Comparison of ENCODE assay signal across 29 cellular contexts in genomic region chr12:104046306-104046705, GRCh38. TPM values are rescaled to one million over a fixed set of nuclear protein-coding genes. Genes with fewer than 3 reads are reported as not detected.
"Had no signal": no experiment of that assay in that cellular context is flagged by ENCODE, and none has a peak within 500 bp of the region (broad histone marks: within the 10 kb centered on the region; RNA-seq: fewer than 3 reads in every experiment).

No MANE protein-coding gene starts in this region.

- H3K27ac ChIP-seq: body of pancreas, colonic mucosa, epithelial cell of prostate, esophagus squamous epithelium, WERI-Rb-1 had no signal

- H3K4me3 ChIP-seq: body of pancreas, colonic mucosa, esophagus squamous epithelium had no signal

- DNase-seq: activated B cell treated with CpG ODN at 0.5 μM for 24 hours; activated CD4-positive, alpha-beta T cell treated with anti-CD3 and anti-CD28 coated beads for 48 hours; activated CD4-positive, alpha-beta T cell treated with anti-CD3 and anti-CD28 coated beads, Interleukin-2, amount 50 U/mL, for 1 hour; activated CD4-positive, alpha-beta T cell treated with anti-CD3 and anti-CD28 coated beads, Interleukin-2, amount 50 U/mL, for 48 hours; activated CD8-positive, alpha-beta memory T cell treated with anti-CD3 and anti-CD28 coated beads for 24 hours; activated CD8-positive, alpha-beta T cell treated with anti-CD3 and anti-CD28 coated beads for 36 hours; activated effector memory CD4-positive, alpha-beta T cell treated with Interleukin-2 at 50 U/mL for 16 hours; activated gamma-delta T cell treated with Interleukin-2 at 50 U/mL for 16 hours; activated naive CD4-positive, alpha-beta T cell treated with anti-CD3 and anti-CD28 coated beads, Interleukin-2, amount 50 U/mL, for 16 hours; activated naive CD4-positive, alpha-beta T cell treated with Interleukin-2 at 50 U/mL for 16 hours; activated T-cell treated with anti-CD3 and anti-CD28 coated beads, Interleukin-2, amount 50 U/mL, for 4 hours; amniotic stem cell; anterior cingulate cortex; body of pancreas; central memory CD4-positive, alpha-beta T cell; cerebellar nuclear complex; colonic mucosa; effector CD8-positive, alpha-beta T cell; esophagus squamous epithelium; foreskin melanocyte; T-helper 1 cell; T-helper 17 cell; T1000; WERI-Rb-1 had no signal

- H3K9me3 ChIP-seq: body of pancreas, colonic mucosa, esophagus squamous epithelium had no signal

- H3K27me3 ChIP-seq: body of pancreas had no signal

- H3K36me3 ChIP-seq: colonic mucosa, esophagus squamous epithelium, WERI-Rb-1 had no signal

- H3K4me1 ChIP-seq: colonic mucosa had no signal

- FAIRE-seq: endometrium, endothelial cell of umbilical vein had no signal

- ATAC-seq: activated CD4-positive, CD25-positive, alpha-beta regulatory T cell treated with anti-CD3 and anti-CD28 coated beads, Interleukin-2, amount 50 U/mL, for 24 hours; activated CD8-positive, alpha-beta T cell treated with anti-CD3 and anti-CD28 coated beads for 36 hours; activated T-cell treated with anti-CD3 and anti-CD28 coated beads, Interleukin-2, amount 50 U/mL, for 4 hours; activated T-helper 17 cell treated with anti-CD3 and anti-CD28 coated beads, Interleukin-2, amount 50 U/mL, for 72 hours; body of pancreas; T-helper 17 cell had no signal

RNA-seq across cellular contexts. Expression of gene GLT8D2, which starts 3.7 kb away (rescaled TPM):
- total RNA-seq: activated B cell treated with CpG ODN at 0.5 μM for 24 hours; activated CD8-positive, alpha-beta T cell treated with anti-CD3 and anti-CD28 coated beads for 36 hours; T-helper 17 cell had no signal
